In genomic region chr19:12828494-12828893, GRCh38 we compare ENCODE assay signal across 10 cellular contexts. TPM values are rescaled to one million over a fixed set of nuclear protein-coding genes. Genes with fewer than 3 reads are reported as not detected.
DNase-seq lines count a peak whose midpoint lies in the region; ATAC-seq and TF ChIP-seq lines count a peak whose summit lies in the region.
"Had no signal": no experiment of that assay in that cellular context is flagged by ENCODE, and none has a peak within 500 bp of the region (broad histone marks: within the 10 kb centered on the region; RNA-seq: fewer than 3 reads in every experiment).

No MANE protein-coding gene starts in this region.

- no peaks in the 10 kb centered on the region for H3K36me3 ChIP-seq in osteoblast (ENCODE audit: insufficient read depth, low read length)
- H3K36me3 ChIP-seq in uterus, result no peaks in the 10 kb centered on the region
- H3K36me3 ChIP-seq: thyroid gland had no signal

- CTCF ChIA-PET in activated CD4-positive, alpha-beta memory T cell treated with anti-CD3 and anti-CD28 coated beads, Interleukin-2, amount 10 ng/mL, durations not matched to agents 7 days and 5 days (lab: Charles Lee), result interaction anchor here (0.7 to 1.4 kb wide), 3 partner anchors 13 to 21 kb away, joined by 3 read pairs; no protein-coding TSS in a partner anchor

- ATAC-seq in GM21367 (IDR thresholded peaks at IDR 0.05; ENCODE audit: unreplicated experiment), result no peak

- no peak overlapping the region for H3K4me3 ChIP-seq in osteoblast (ENCODE audit: insufficient read depth, low read length)
- H3K4me3 ChIP-seq in uterus, result no peak overlapping the region
- H3K4me3 ChIP-seq: thyroid gland had no signal

- H3K4me1 ChIP-seq in osteoblast (ENCODE audit: insufficient read depth, low read length) (no peaks in the 10 kb centered on the region), uterus (no peaks in the 10 kb centered on the region)

- H3K27ac ChIP-seq in osteoblast (ENCODE audit: low read depth, low read length), result no peak overlapping the region
- H3K27ac ChIP-seq in uterus, result no peak overlapping the region
- H3K27ac ChIP-seq: thyroid gland had no signal

- no peak for TF ChIP-seq CTCF in osteoblast (IDR thresholded peaks at IDR 0.05; ENCODE audit: extremely low read depth, low read depth, low read length)
- TF ChIP-seq CTCF in uterus (IDR thresholded peaks at IDR 0.05), result no peak

- intact Hi-C loops in uterus (cut with DNase I; ENCODE audit: low total_unique reads), result no loop called here

- H3K9me3 ChIP-seq in osteoblast (ENCODE audit: low read depth, low read length), result no peaks in the 10 kb centered on the region
- H3K9me3 ChIP-seq in uterus, result no peaks in the 10 kb centered on the region
- H3K9me3 ChIP-seq: thyroid gland had no signal

- H3K4me3 Mint-ChIP-seq in activated CD4-positive, alpha-beta memory T cell treated with anti-CD3 and anti-CD28 coated beads, Interleukin-2, amount 10 ng/mL, durations not matched to agents 7 days and 5 days, result no peak overlapping the region
- H3K4me3 Mint-ChIP-seq: nephron had no signal

- DNase-seq in NCI-H1417 (lab: John Stamatoyannopoulos, UW) (peak in 2 of 3 experiments; percentile 15 to 39), NCI-H1417 treated with DMSO at 0.1 percent for 48 hours (lab: John Stamatoyannopoulos, UW) (no peak), NCI-H2029 treated with DMSO at 0.1 percent for 48 hours (lab: John Stamatoyannopoulos, UW) (peak; percentile 60), osteoblast (ENCODE audit: insufficient read length, low spot score, missing footprints) (peak; percentile 83), uterus (no peak)
- DNase-seq in activated CD4-positive, alpha-beta memory T cell treated with anti-CD3 and anti-CD28 coated beads, Interleukin-2, amount 10 ng/mL, durations not matched to agents 7 days and 5 days, result peak; percentile 33
- DNase-seq in NK-92 treated with Interleukin-12 subunit alpha and Interleukin-12 subunit beta, amount 100 ng/mL, for 24 hours (lab: John Stamatoyannopoulos, UW), result no peak

- no peaks in the 10 kb centered on the region for H3K36me3 Mint-ChIP-seq in activated CD4-positive, alpha-beta memory T cell treated with anti-CD3 and anti-CD28 coated beads, Interleukin-2, amount 10 ng/mL, durations not matched to agents 7 days and 5 days (ENCODE audit: low read depth)

- no peak overlapping the region for H2AFZ ChIP-seq in osteoblast (ENCODE audit: low read length)

- no peak overlapping the region for H3K4me2 ChIP-seq in osteoblast (ENCODE audit: insufficient read depth, low read length)

- POLR2A ChIA-PET in activated CD4-positive, alpha-beta memory T cell treated with anti-CD3 and anti-CD28 coated beads, Interleukin-2, amount 10 ng/mL, durations not matched to agents 7 days and 5 days (lab: Charles Lee), result interaction anchor here (1.0 kb wide), 1 partner anchor 36 kb away, joined by 5 read pairs; no protein-coding TSS in a partner anchor

- no peak for TF ChIP-seq POLR2A in uterus (IDR thresholded peaks at IDR 0.05)

- H3K27ac Mint-ChIP-seq in activated CD4-positive, alpha-beta memory T cell treated with anti-CD3 and anti-CD28 coated beads, Interleukin-2, amount 10 ng/mL, durations not matched to agents 7 days and 5 days, result no peak overlapping the region
- H3K27ac Mint-ChIP-seq: nephron had no signal

- no peaks in the 10 kb centered on the region for H3K9me3 Mint-ChIP-seq in activated CD4-positive, alpha-beta memory T cell treated with anti-CD3 and anti-CD28 coated beads, Interleukin-2, amount 10 ng/mL, durations not matched to agents 7 days and 5 days

- H4K20me1 ChIP-seq in osteoblast (ENCODE audit: insufficient read depth, low read length), result peaks cover 6% of the 10 kb centered on the region

- H3K4me1 Mint-ChIP-seq in activated CD4-positive, alpha-beta memory T cell treated with anti-CD3 and anti-CD28 coated beads, Interleukin-2, amount 10 ng/mL, durations not matched to agents 7 days and 5 days, result peaks cover 26% of the 10 kb centered on the region

- H3K27me3 Mint-ChIP-seq in activated CD4-positive, alpha-beta memory T cell treated with anti-CD3 and anti-CD28 coated beads, Interleukin-2, amount 10 ng/mL, durations not matched to agents 7 days and 5 days, result peaks cover 41% of the 10 kb centered on the region

- H3K27me3 ChIP-seq in osteoblast (ENCODE audit: insufficient read depth, low read length) (peaks cover 12% of the 10 kb centered on the region), uterus (peaks cover 28 to 61% of the 10 kb centered on the region in 2 donors)

- H3K79me2 ChIP-seq in osteoblast (ENCODE audit: insufficient read depth, low read length), result no peaks in the 10 kb centered on the region

RNA-seq across cellular contexts. Expression of gene RTBDN, which starts 5.9 kb away (rescaled TPM):
- total RNA-seq in activated CD4-positive, alpha-beta memory T cell treated with anti-CD3 and anti-CD28 coated beads, Interleukin-2, amount 10 ng/mL, durations not matched to agents 7 days and 5 days, result not detected
- total RNA-seq in osteoblast (not detected in 2 replicates), uterus (not detected)
- total RNA-seq: thyroid gland had no signal

RNA-seq across cellular contexts. Expression of gene MAST1, which starts 9.8 kb away (rescaled TPM):
- 1 to 10 TPM; 1.1 to 2.1 TPM for total RNA-seq in activated CD4-positive, alpha-beta memory T cell treated with anti-CD3 and anti-CD28 coated beads, Interleukin-2, amount 10 ng/mL, durations not matched to agents 7 days and 5 days
- total RNA-seq in osteoblast (0.29 and 0.72 TPM in 2 replicates), uterus (1 to 10 TPM in 1 of 4 donors, not detected in 3; 1.2 TPM)

RNA-seq across cellular contexts. Expression of gene RNASEH2A, which starts 22.1 kb away (rescaled TPM):
- total RNA-seq in activated CD4-positive, alpha-beta memory T cell treated with anti-CD3 and anti-CD28 coated beads, Interleukin-2, amount 10 ng/mL, durations not matched to agents 7 days and 5 days, result 10 to 100 TPM; 34.8 to 38.4 TPM
- total RNA-seq in osteoblast (7.6 and 8.3 TPM in 2 replicates), uterus (10 to 100 TPM in 1 of 4 donors, 1 to 10 TPM in 3; 2.3 to 18.9 (median 3.1) TPM)

RNA-seq across cellular contexts. Expression of gene THSD8, which starts 26.6 kb away (rescaled TPM):
- 10 to 100 TPM; 19.2 to 25.5 TPM for total RNA-seq in activated CD4-positive, alpha-beta memory T cell treated with anti-CD3 and anti-CD28 coated beads, Interleukin-2, amount 10 ng/mL, durations not matched to agents 7 days and 5 days
- total RNA-seq in osteoblast, result 0.29 TPM in 1 of 2 replicates, not detected in the other
- 1 to 10 TPM in 1 of 4 donors, not detected in 3; 4.1 TPM for total RNA-seq in uterus

RNA-seq across cellular contexts. Expression of gene PRDX2, which starts 26.9 kb away (rescaled TPM):
- total RNA-seq in activated CD4-positive, alpha-beta memory T cell treated with anti-CD3 and anti-CD28 coated beads, Interleukin-2, amount 10 ng/mL, durations not matched to agents 7 days and 5 days, result 100 to 1,000 TPM; 234 to 240 TPM
- total RNA-seq in osteoblast (155 and 156 TPM in 2 replicates), uterus (100 to 1,000 TPM; 148 to 178 (median 163) TPM)

Comparison
In these comparisons a context has a peak if more than half of its experiments do, and no peak if none do; other contexts are left out.
1. DNase-seq: peak in NCI-H1417 (2 of 3), NCI-H2029 treated with DMSO at 0.1 percent for 48 hours (single experiment), activated CD4-positive, alpha-beta memory T cell treated with anti-CD3 and anti-CD28 coated beads, Interleukin-2, amount 10 ng/mL, durations not matched to agents 7 days and 5 days (single experiment) and osteoblast (single experiment); none in NCI-H1417 treated with DMSO at 0.1 percent for 48 hours (single experiment), uterus (0 of 2) and NK-92 treated with Interleukin-12 subunit alpha and Interleukin-12 subunit beta, amount 100 ng/mL, for 24 hours (single experiment).